In the genomic region with DNA sequence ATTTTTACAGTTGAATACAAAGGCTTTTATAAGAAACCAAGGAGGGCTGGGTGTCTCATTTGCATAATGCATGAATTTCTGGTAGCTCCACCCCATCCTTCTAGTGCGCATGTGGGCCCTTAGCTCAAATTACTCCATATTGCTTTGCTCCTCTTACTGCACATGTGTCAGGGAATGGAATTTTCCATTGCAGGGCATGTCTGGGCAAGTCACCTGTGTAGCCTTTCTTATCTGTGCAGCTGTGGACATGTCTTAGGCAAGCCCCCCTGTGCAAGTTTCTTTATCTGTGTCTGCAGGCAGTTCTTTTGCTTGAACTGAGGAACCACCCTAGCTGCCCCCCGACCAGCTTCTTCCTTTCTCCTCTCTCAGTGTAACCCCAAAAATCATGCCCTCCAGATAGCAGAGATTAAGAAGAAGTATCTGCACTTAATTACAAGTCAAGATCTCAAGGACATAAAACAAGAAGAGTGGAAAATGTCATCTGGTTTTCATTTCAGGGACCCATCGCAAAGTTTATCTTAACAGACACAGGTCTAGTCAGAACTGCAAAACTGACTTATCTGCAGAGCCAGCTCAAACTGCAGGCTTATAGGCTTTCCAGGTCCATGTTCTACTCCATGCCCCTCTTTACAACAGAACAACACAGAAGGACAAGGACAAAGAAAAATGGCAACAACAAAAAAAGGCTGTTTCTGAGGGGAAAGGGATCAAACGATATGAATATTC, we compare ENCODE assay signal across 16 cellular contexts.
DNase-seq lines count a peak whose midpoint lies in the region; ATAC-seq, FAIRE-seq and TF ChIP-seq lines count a peak whose summit lies in the region.
"Had no signal": no experiment of that assay in that cellular context is flagged by ENCODE, and none has a peak within 500 bp of the region (broad histone marks: within the 10 kb centered on the region; RNA-seq: fewer than 3 reads in every experiment).

No MANE protein-coding gene starts in this region.

- H3K4me3 ChIP-seq in BLaER1 (no peak overlapping the region), astrocyte (ENCODE audit: insufficient read depth, low read depth, low read length) (no peak overlapping the region), keratinocyte (ENCODE audit: control insufficient read depth in 2 of 3, extremely low read depth in 1 of 3, insufficient read depth in 2 of 3, low read depth in 1 of 3, low read length in 3 of 3) (no peak overlapping the region)
- H3K4me3 ChIP-seq: gastroesophageal sphincter, vagina had no signal

- no peaks in the 10 kb centered on the region for H3K79me2 ChIP-seq in astrocyte (ENCODE audit: insufficient read depth, low read length)
- H3K79me2 ChIP-seq in keratinocyte (ENCODE audit: control insufficient read depth, insufficient read depth, low read length) = no peaks in the 10 kb centered on the region

- H3K9ac ChIP-seq in BLaER1 (no peak overlapping the region), astrocyte (ENCODE audit: low read length) (no peak overlapping the region), keratinocyte (ENCODE audit: control insufficient read depth, extremely low read depth, insufficient read depth, low read length) (no peak overlapping the region)

- peaks cover 2% of the 10 kb centered on the region for H3K4me1 Mint-ChIP-seq in astrocyte (ENCODE audit: low read depth, unreplicated experiment)
- H3K4me1 Mint-ChIP-seq: immature natural killer cell; stimulated activated effector memory CD8-positive, alpha-beta T cell treated with anti-CD3 and anti-CD28 coated beads, Interleukin-12 subunit alpha, Interleukin-12 subunit beta, amount 100 ng/mL, for 72 hours had no signal

- H3K36me3 ChIP-seq in BLaER1 = no peaks in the 10 kb centered on the region
- no peaks in the 10 kb centered on the region for H3K36me3 ChIP-seq in astrocyte (ENCODE audit: insufficient read depth, low read length)
- H3K36me3 ChIP-seq in keratinocyte (ENCODE audit: control insufficient read depth in 2 of 2, extremely low read depth in 1 of 2, insufficient read depth in 2 of 2, low read length in 2 of 2) = no peaks in the 10 kb centered on the region
- H3K36me3 ChIP-seq: gastroesophageal sphincter, vagina had no signal

- H2AFZ ChIP-seq in astrocyte (ENCODE audit: low read depth, low read length) (no peak overlapping the region), keratinocyte (ENCODE audit: control insufficient read depth, low read length) (peak overlapping the region; percentile 58)

- H3K4me2 ChIP-seq in BLaER1 (no peak overlapping the region), astrocyte (ENCODE audit: low read length) (no peak overlapping the region), keratinocyte (ENCODE audit: control insufficient read depth, extremely low read depth, insufficient read depth, low read depth, low read length) (no peak overlapping the region)

- H3K27ac ChIP-seq in BLaER1 (peak overlapping the region; percentile 27; the same call in 1 of the 2 replicates), astrocyte (ENCODE audit: low read depth, low read length) (no peak overlapping the region), keratinocyte (ENCODE audit: control insufficient read depth, insufficient read depth, low read length) (peak overlapping the region; percentile 15)
- H3K27ac ChIP-seq: gastroesophageal sphincter, vagina, VCaP had no signal

- no peaks in the 10 kb centered on the region for H3K27me3 ChIP-seq in BLaER1
- no peaks in the 10 kb centered on the region for H3K27me3 ChIP-seq in astrocyte (ENCODE audit: insufficient read depth, low read length)
- H3K27me3 ChIP-seq in keratinocyte (ENCODE audit: control insufficient read depth, extremely low read depth, insufficient read depth, low read length) = no peaks in the 10 kb centered on the region
- H3K27me3 ChIP-seq: vagina had no signal

- H4K20me1 ChIP-seq in BLaER1 (no peaks in the 10 kb centered on the region), astrocyte (ENCODE audit: insufficient read depth, low read length) (no peaks in the 10 kb centered on the region), keratinocyte (ENCODE audit: control insufficient read depth, extremely low read depth, insufficient read depth, low read length) (no peaks in the 10 kb centered on the region)

- peak overlapping the region; percentile 94 for H3K27ac Mint-ChIP-seq in astrocyte (ENCODE audit: unreplicated experiment)
- H3K27ac Mint-ChIP-seq: dendritic cell treated with granulocyte-macrophage colony-stimulating factor and Interleukin-4, amounts not matched to agents 40 ng/mL and 50 ng/mL, for 4 days; immature natural killer cell; stimulated activated effector memory CD8-positive, alpha-beta T cell treated with anti-CD3 and anti-CD28 coated beads, Interleukin-12 subunit alpha, Interleukin-12 subunit beta, amount 100 ng/mL, for 72 hours had no signal

- dilution Hi-C loops in keratinocyte (cut with MboI; ENCODE audit: extremely low pct_ligation_motif_present, low sequenced_read_pairs) = no loop called here

- no peak for FAIRE-seq in astrocyte (lab: Jason Lieb, UNC)
- FAIRE-seq in keratinocyte (lab: Jason Lieb, UNC) = peak; percentile 52
- FAIRE-seq: GM18507 had no signal

- DNase-seq in HT1080 (ENCODE audit: low read depth) (peak; percentile 29), astrocyte (ENCODE audit: low read depth) (no peak), keratinocyte (ENCODE audit: low read depth, low spot score) (peak; percentile 71), DMS 273 treated with DMSO at 0.1 percent for 48 hours (lab: John Stamatoyannopoulos, UW) (no peak)
- DNase-seq in activated CD4-positive, alpha-beta T cell treated with anti-CD3 and anti-CD28 coated beads for 48 hours = no peak
- DNase-seq: immature natural killer cell; stimulated activated CD4-positive, alpha-beta T cell treated with anti-CD3 and anti-CD28 coated beads, Interleukin-4, amount 100 ng/mL, for 1 hour had no signal

- peaks cover 17% of the 10 kb centered on the region for H3K9me3 Mint-ChIP-seq in astrocyte (ENCODE audit: unreplicated experiment)

- no peak overlapping the region for H3K4me3 Mint-ChIP-seq in astrocyte (ENCODE audit: unreplicated experiment)
- H3K4me3 Mint-ChIP-seq: dendritic cell treated with granulocyte-macrophage colony-stimulating factor and Interleukin-4, amounts not matched to agents 40 ng/mL and 50 ng/mL, for 4 days; immature natural killer cell; stimulated activated effector memory CD8-positive, alpha-beta T cell treated with anti-CD3 and anti-CD28 coated beads, Interleukin-12 subunit alpha, Interleukin-12 subunit beta, amount 100 ng/mL, for 72 hours had no signal

- TF ChIP-seq CTCF in astrocyte (IDR thresholded peaks at IDR 0.05; ENCODE audit: insufficient read depth, low read depth, low read length) = no peak
- TF ChIP-seq CTCF in keratinocyte (optimal IDR thresholded peaks at IDR 0.05 in 1 of 3, IDR thresholded peaks at IDR 0.05 in 1 of 3, conservative IDR thresholded peaks at IDR 0.05 in 1 of 3; ENCODE audit: extremely low read depth in 1 of 3, insufficient read depth in 2 of 3, low read length in 3 of 3) = no peak

- no peak for ATAC-seq in GM21619 (IDR thresholded peaks at IDR 0.05; ENCODE audit: unreplicated experiment)
- ATAC-seq in GM18502 (IDR thresholded peaks at IDR 0.05; ENCODE audit: poor library complexity, unreplicated experiment) = no peak
- ATAC-seq: gastroesophageal sphincter; stimulated activated effector memory CD8-positive, alpha-beta T cell treated with anti-CD3 and anti-CD28 coated beads, Interleukin-12 subunit alpha, Interleukin-12 subunit beta, amount 100 ng/mL, for 72 hours had no signal

- no peaks in the 10 kb centered on the region for H3K9me1 ChIP-seq in keratinocyte (ENCODE audit: control insufficient read depth, extremely low read depth, insufficient read depth, low read length)

- H3K36me3 Mint-ChIP-seq in astrocyte (ENCODE audit: low read depth, unreplicated experiment) = no peaks in the 10 kb centered on the region
- H3K36me3 Mint-ChIP-seq: immature natural killer cell; stimulated activated effector memory CD8-positive, alpha-beta T cell treated with anti-CD3 and anti-CD28 coated beads, Interleukin-12 subunit alpha, Interleukin-12 subunit beta, amount 100 ng/mL, for 72 hours had no signal

- peaks cover 26% of the 10 kb centered on the region for H3K9me3 ChIP-seq in BLaER1
- H3K9me3 ChIP-seq in astrocyte (ENCODE audit: insufficient read depth, low read depth, low read length) = peaks cover 4% of the 10 kb centered on the region
- no peaks in the 10 kb centered on the region for H3K9me3 ChIP-seq in keratinocyte (ENCODE audit: control insufficient read depth, low read depth, low read length)
- H3K9me3 ChIP-seq: vagina had no signal

- H3K27me3 Mint-ChIP-seq in astrocyte (ENCODE audit: low read depth, unreplicated experiment) = no peaks in the 10 kb centered on the region
- H3K27me3 Mint-ChIP-seq: dendritic cell treated with granulocyte-macrophage colony-stimulating factor and Interleukin-4, amounts not matched to agents 40 ng/mL and 50 ng/mL, for 4 days had no signal

- H3K4me1 ChIP-seq in BLaER1 = no peaks in the 10 kb centered on the region
- H3K4me1 ChIP-seq in astrocyte (ENCODE audit: insufficient read depth, low read length) = no peaks in the 10 kb centered on the region
- H3K4me1 ChIP-seq in keratinocyte (ENCODE audit: control insufficient read depth, extremely low read depth, insufficient read depth, low read length) = peaks cover 6% of the 10 kb centered on the region
- H3K4me1 ChIP-seq: gastroesophageal sphincter, vagina had no signal

Comparison
In these comparisons a context has a peak if more than half of its experiments do, and no peak if none do; other contexts are left out.
1. DNase-seq: peak in HT1080 (single experiment) and keratinocyte (single experiment); none in astrocyte (single experiment), DMS 273 treated with DMSO at 0.1 percent for 48 hours (single experiment) and activated CD4-positive, alpha-beta T cell treated with anti-CD3 and anti-CD28 coated beads for 48 hours (single experiment).